26 cellular contexts compared by ENCODE assay signal in genomic region chr15:52422001-52422400, GRCh38.
"Had no signal": no experiment of that assay in that cellular context is flagged by ENCODE, and none has a peak within 500 bp of the region (broad histone marks: within the 10 kb centered on the region; RNA-seq: fewer than 3 reads in every experiment).

No MANE protein-coding gene starts in this region.

- H3K9ac ChIP-seq: neural progenitor cell had no signal

- H2AFZ ChIP-seq: neural progenitor cell had no signal

- H3K9me3 ChIP-seq: breast epithelium, right lobe of liver, thoracic aorta, uterus had no signal

- DNase-seq: activated CD4-positive, alpha-beta T cell treated with anti-CD3 and anti-CD28 coated beads for 36 hours; activated CD4-positive, CD25-positive, alpha-beta regulatory T cell; activated naive CD4-positive, alpha-beta T cell; activated T-cell treated with anti-CD3 and anti-CD28 coated beads for 4 hours; activated T-cell treated with anti-CD3 and anti-CD28 coated beads, Interleukin-2, amount 50 U/mL, for 72 hours; central memory CD4-positive, alpha-beta T cell; endodermal cell; head of caudate nucleus; hippocampal formation; left cardiac atrium; left ventricle myocardium superior; mammary epithelial cell; midbrain; natural killer cell; right lobe of liver; stimulated activated CD4-positive, alpha-beta T cell treated with anti-CD3 and anti-CD28 coated beads, Interleukin-12 subunit alpha, Interleukin-12 subunit beta, amount 100 ng/mL, for 4 hours; stimulated activated CD4-positive, alpha-beta T cell treated with anti-CD3 and anti-CD28 coated beads, Interleukin-4, amount 100 ng/mL, for 1 hour; T-cell; trophoblast cell; uterus had no signal

- H3K27ac ChIP-seq: breast epithelium, neural progenitor cell, right lobe of liver, skin epidermis, thoracic aorta, uterus had no signal

- H3K27me3 Mint-ChIP-seq: activated CD4-positive, alpha-beta T cell treated with anti-CD3 and anti-CD28 coated beads for 36 hours; stimulated activated naive CD8-positive, alpha-beta T cell treated with anti-CD3 and anti-CD28 coated beads, Interleukin-15, Interleukin-2, amounts not matched to agents 100 ng/mL and 50 ng/mL, for 24 hours; T-cell had no signal

- H3K27me3 ChIP-seq: breast epithelium, neural progenitor cell, right lobe of liver, uterus had no signal

- H3K4me1 ChIP-seq: breast epithelium, neural progenitor cell, right lobe of liver, uterus had no signal

- H3K27ac Mint-ChIP-seq: activated CD4-positive, alpha-beta T cell treated with anti-CD3 and anti-CD28 coated beads for 36 hours; activated T-cell treated with anti-CD3 and anti-CD28 coated beads, Interleukin-2, amount 50 U/mL, for 72 hours; endodermal cell; natural killer cell; neural progenitor cell; stimulated activated naive CD8-positive, alpha-beta T cell treated with anti-CD3 and anti-CD28 coated beads, Interleukin-15, Interleukin-2, amounts not matched to agents 100 ng/mL and 50 ng/mL, for 24 hours; T-cell had no signal

- H3K9me3 Mint-ChIP-seq: activated naive CD4-positive, alpha-beta T cell treated with anti-CD3 and anti-CD28 coated beads, Interleukin-2, amount 50 U/mL, for 72 hours; activated T-cell treated with anti-CD3 and anti-CD28 coated beads, Interleukin-2, amount 50 U/mL, for 72 hours; endodermal cell; natural killer cell; neural progenitor cell; stimulated activated naive CD8-positive, alpha-beta T cell treated with anti-CD3 and anti-CD28 coated beads, Interleukin-15, Interleukin-2, amounts not matched to agents 100 ng/mL and 50 ng/mL, for 24 hours; T-cell had no signal

- H3K4me3 Mint-ChIP-seq: activated CD4-positive, alpha-beta T cell treated with anti-CD3 and anti-CD28 coated beads for 36 hours; activated T-cell treated with anti-CD3 and anti-CD28 coated beads, Interleukin-2, amount 50 U/mL, for 72 hours; endodermal cell; natural killer cell; neural progenitor cell; stimulated activated naive CD8-positive, alpha-beta T cell treated with anti-CD3 and anti-CD28 coated beads, Interleukin-15, Interleukin-2, amounts not matched to agents 100 ng/mL and 50 ng/mL, for 24 hours; T-cell had no signal

- H3K4me3 ChIP-seq: breast epithelium, neural progenitor cell, right lobe of liver, skin epidermis, thoracic aorta, uterus had no signal

- H3K36me3 ChIP-seq: breast epithelium, neural progenitor cell, right lobe of liver, thoracic aorta, uterus had no signal

- H3K4me2 ChIP-seq: neural progenitor cell had no signal

- H3K36me3 Mint-ChIP-seq: activated naive CD4-positive, alpha-beta T cell treated with anti-CD3 and anti-CD28 coated beads, Interleukin-2, amount 50 U/mL, for 72 hours; natural killer cell; neural progenitor cell had no signal

- H3K4me1 Mint-ChIP-seq: neural progenitor cell, T-cell had no signal
